In the genomic region with DNA sequence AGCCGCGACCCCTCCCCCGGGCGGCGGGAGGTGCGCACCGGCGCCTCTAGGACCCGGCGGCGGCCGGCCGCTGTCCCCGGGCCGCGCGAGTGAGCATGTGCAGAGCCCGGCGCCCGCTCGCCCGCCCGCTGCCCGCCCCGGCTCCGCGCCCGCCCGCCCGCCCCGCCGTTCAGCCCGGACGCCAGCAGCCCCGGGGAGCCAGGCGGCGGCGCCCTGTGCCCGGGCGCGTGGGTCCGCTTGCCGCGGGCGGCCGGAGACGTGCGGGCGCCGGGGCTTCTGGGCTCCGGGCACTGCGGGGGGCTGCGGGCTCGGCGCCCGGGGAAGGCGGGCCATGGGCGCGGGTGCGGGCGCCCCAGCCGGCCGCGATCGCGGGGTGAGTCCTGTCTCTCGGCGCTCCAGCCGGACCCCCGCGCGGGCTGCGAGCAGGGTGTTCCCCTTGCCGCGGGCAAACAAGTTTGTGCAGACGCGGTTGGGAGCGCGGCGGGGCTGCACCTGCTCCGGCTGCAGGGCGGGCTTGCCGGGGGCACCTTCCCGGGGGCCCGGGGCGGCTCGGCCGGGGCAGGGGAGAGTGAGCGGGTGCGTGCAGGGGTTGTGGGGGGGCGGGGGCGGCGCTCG, we compare ENCODE assay signal across 8 cellular contexts. TPM values are rescaled to one million over a fixed set of nuclear protein-coding genes. Genes with fewer than 3 reads are reported as not detected.
DNase-seq lines count a peak whose midpoint lies in the region; TF ChIP-seq lines count a peak whose summit lies in the region.

WSCD1 (plus strand) TSS at position 100 of the 615 bp plus-strand sequence. CDS start 10,280 bp downstream, outside the sequence.

- H3K27me3 ChIP-seq in hepatocyte, result peaks cover 54% of the 10 kb centered on the region

- no peaks in the 10 kb centered on the region for H3K36me3 Mint-ChIP-seq in activated CD4-positive, alpha-beta T cell treated with anti-CD3 and anti-CD28 coated beads, Interleukin-2, amount 10 ng/mL, durations not matched to agents 7 days and 5 days (ENCODE audit: low read depth)
- no peaks in the 10 kb centered on the region for H3K36me3 Mint-ChIP-seq in activated naive CD8-positive, alpha-beta T cell

- H3K9me2 ChIP-seq in hepatocyte (replicated peaks; ENCODE audit: insufficient read depth), result no peaks in the 10 kb centered on the region

- no peaks in the 10 kb centered on the region for H3K36me3 ChIP-seq in hepatocyte (replicated peaks; ENCODE audit: insufficient read depth, low read depth)

- H3K27ac Mint-ChIP-seq in activated CD4-positive, alpha-beta T cell treated with anti-CD3 and anti-CD28 coated beads, Interleukin-2, amount 10 ng/mL, durations not matched to agents 7 days and 5 days, result peak within 1 kb of the TSS; percentile 15
- H3K27ac Mint-ChIP-seq in activated naive CD8-positive, alpha-beta T cell, result no peak within 1 kb of the TSS

- 0% methylated on average over 2 of the region's 94 CpGs for WGBS in hepatocyte (ENCODE audit: low lambda C conversion rate, missing lambda C conversion rate)

- no peak within 1 kb of the TSS for H3K27ac ChIP-seq in hepatocyte

- in situ Hi-C loops in KBM-7 (cut with MboI; ENCODE audit: low pct_unique_long_range_greater_than_20kb, low sequenced_read_pairs), result no loop called here

- CTCF ChIA-PET in activated CD4-positive, alpha-beta T cell treated with anti-CD3 and anti-CD28 coated beads, Interleukin-2, amount 10 ng/mL, durations not matched to agents 7 days and 5 days (lab: Charles Lee), result no interaction called here

- peak within 1 kb of the TSS; percentile 56 for H2AFZ ChIP-seq in hepatocyte

- H3K4me1 ChIP-seq in hepatocyte (ENCODE audit: insufficient read depth), result peaks cover 3% of the 10 kb centered on the region

- H3K4me3 Mint-ChIP-seq in activated CD4-positive, alpha-beta T cell treated with anti-CD3 and anti-CD28 coated beads, Interleukin-2, amount 10 ng/mL, durations not matched to agents 7 days and 5 days, result peak within 1 kb of the TSS; percentile 26
- H3K4me3 Mint-ChIP-seq in activated naive CD8-positive, alpha-beta T cell, result peak within 1 kb of the TSS; percentile 89

- no peaks in the 10 kb centered on the region for H3K9me3 Mint-ChIP-seq in activated CD4-positive, alpha-beta T cell treated with anti-CD3 and anti-CD28 coated beads, Interleukin-2, amount 10 ng/mL, durations not matched to agents 7 days and 5 days
- no peaks in the 10 kb centered on the region for H3K9me3 Mint-ChIP-seq in activated naive CD8-positive, alpha-beta T cell (ENCODE audit: low read depth)

- DNase-seq in activated CD4-positive, alpha-beta T cell treated with anti-CD3 and anti-CD28 coated beads, Interleukin-2, amount 10 ng/mL, durations not matched to agents 7 days and 5 days, result no peak
- DNase-seq in activated CD4-positive, alpha-beta T cell treated with anti-CD3 and anti-CD28 coated beads for 4 hours, result no peak
- DNase-seq in hepatocyte (ENCODE audit: low spot score), result peak; percentile 72
- peak; percentile 55 for DNase-seq in putamen (ENCODE audit: low spot score)
- no peak for DNase-seq in activated CD4-positive, CD25-positive, alpha-beta regulatory T cell treated with anti-CD3 and anti-CD28 coated beads, Interleukin-2, amount 50 U/mL, for 72 hours
- DNase-seq in NCI-H1048 (lab: John Stamatoyannopoulos, UW), result no peak
- DNase-seq in KBM-7, result no peak

- no peaks in the 10 kb centered on the region for H3K9me3 ChIP-seq in hepatocyte (ENCODE audit: low read depth)

- POLR2A ChIA-PET in activated CD4-positive, alpha-beta T cell treated with anti-CD3 and anti-CD28 coated beads, Interleukin-2, amount 10 ng/mL, durations not matched to agents 7 days and 5 days (lab: Charles Lee), result no interaction called here

- peak within 1 kb of the TSS; percentile 49 for H3K4me3 ChIP-seq in hepatocyte

- H4K20me1 ChIP-seq in hepatocyte (ENCODE audit: insufficient read depth, poor library complexity, severe bottlenecking), result no peaks in the 10 kb centered on the region

- H3K79me2 ChIP-seq in hepatocyte, result no peaks in the 10 kb centered on the region

- peaks cover 47% of the 10 kb centered on the region for H3K27me3 Mint-ChIP-seq in activated CD4-positive, alpha-beta T cell treated with anti-CD3 and anti-CD28 coated beads, Interleukin-2, amount 10 ng/mL, durations not matched to agents 7 days and 5 days
- peaks cover 46% of the 10 kb centered on the region for H3K27me3 Mint-ChIP-seq in activated naive CD8-positive, alpha-beta T cell

- TF ChIP-seq CTCF in hepatocyte (IDR thresholded peaks at IDR 0.05; ENCODE audit: poor library complexity), result no peak

- H3K4me2 ChIP-seq in hepatocyte, result peak within 1 kb of the TSS; percentile 97

- H3K4me1 Mint-ChIP-seq in activated CD4-positive, alpha-beta T cell treated with anti-CD3 and anti-CD28 coated beads, Interleukin-2, amount 10 ng/mL, durations not matched to agents 7 days and 5 days, result peaks cover 12% of the 10 kb centered on the region
- peaks cover 16% of the 10 kb centered on the region for H3K4me1 Mint-ChIP-seq in activated naive CD8-positive, alpha-beta T cell (ENCODE audit: low read depth)

RNA-seq across cellular contexts. Expression of gene WSCD1, which starts in this region (rescaled TPM):
- total RNA-seq in activated CD4-positive, alpha-beta T cell treated with anti-CD3 and anti-CD28 coated beads, Interleukin-2, amount 10 ng/mL, durations not matched to agents 7 days and 5 days, result not detected
- total RNA-seq in hepatocyte, result 4.4 and 8.9 TPM in 2 replicates
- 1.5 and 2.0 TPM in 2 replicates for polyA plus RNA-seq in hepatocyte

Comparison
In these comparisons a context has a peak if more than half of its experiments do, and no peak if none do; other contexts are left out.
1. DNase-seq: peak in hepatocyte (single experiment) and putamen (single experiment); none in activated CD4-positive, alpha-beta T cell treated with anti-CD3 and anti-CD28 coated beads, Interleukin-2, amount 10 ng/mL, durations not matched to agents 7 days and 5 days (single experiment), activated CD4-positive, alpha-beta T cell treated with anti-CD3 and anti-CD28 coated beads for 4 hours (0 of 2), activated CD4-positive, CD25-positive, alpha-beta regulatory T cell treated with anti-CD3 and anti-CD28 coated beads, Interleukin-2, amount 50 U/mL, for 72 hours (single experiment), NCI-H1048 (single experiment) and KBM-7 (single experiment).